8 cellular contexts compared by ENCODE assay signal in genomic region chr1:226064168-226064815, GRCh38. TPM values are rescaled to one million over a fixed set of nuclear protein-coding genes. Genes with fewer than 3 reads are reported as not detected.
DNase-seq lines count a peak whose midpoint lies in the region; ATAC-seq and TF ChIP-seq lines count a peak whose summit lies in the region.

No MANE protein-coding gene starts in this region.

- ATAC-seq in CD8-positive, alpha-beta T cell = no peak
- ATAC-seq in natural killer cell (no peak), GM21360 (IDR thresholded peaks at IDR 0.05; ENCODE audit: unreplicated experiment) (no peak)

- peak; percentile 77 for TF ChIP-seq CTCF in CD8-positive, alpha-beta T cell (IDR thresholded peaks at IDR 0.05)
- peak; percentile 83 for TF ChIP-seq CTCF in HEK293 (tag by site-specific recombination; IDR thresholded peaks at IDR 0.05)
- peak; percentile 93 for TF ChIP-seq CTCF in natural killer cell (IDR thresholded peaks at IDR 0.05)

- H3K4me3 Mint-ChIP-seq in CD8-positive, alpha-beta T cell = peak overlapping the region; percentile 100
- H3K4me3 Mint-ChIP-seq in natural killer cell = peak overlapping the region; percentile 100

- POLR2A ChIA-PET in CD8-positive, alpha-beta T cell (lab: Charles Lee) = interaction anchor here (0.6 to 5.2 kb wide), 17 partner anchors 9 to 596 kb away, joined by 3 to 195 read pairs (median 11); partner anchors contain the start of genes ACBD3, PYCR2, SDE2 and SRP9
- POLR2A ChIA-PET in HEK293 (lab: Yijun Ruan, JAX) = interaction anchor here (0.5 to 4.4 kb wide), 23 partner anchors 9 to 280 kb away, joined by 3 to 160 read pairs (median 8); partner anchors contain the start of genes LIN9 and SDE2

- CTCF ChIA-PET in CD8-positive, alpha-beta T cell (lab: Charles Lee) = interaction anchor here (0.7 to 3.9 kb wide), 35 partner anchors 8 to 141 kb away, joined by 3 to 61 read pairs (median 6); partner anchors contain the start of gene SDE2
- CTCF ChIA-PET in HEK293 (lab: Yijun Ruan, JAX) = interaction anchor here (0.5 to 3.6 kb wide), 71 partner anchors 9 to 1928 kb away, joined by 3 to 86 read pairs (median 5); partner anchors contain the start of gene MIXL1

- intact Hi-C loops in CD8-positive, alpha-beta T cell (cut with DNase I, micrococcal nuclease) = loop anchor here (1.0 to 10.0 kb wide), 9 partner anchors 10 to 675 kb away; partner anchors contain the start of genes ITPKB (in 2 of the 2), ACBD3 (in 1 of the 2), LBR (in 1 of the 2) and SRP9 (in 1 of the 2)
- intact Hi-C loops in natural killer cell (cut with micrococcal nuclease) = loop anchor here (1.0 to 5.0 kb wide), 3 partner anchors 57 to 602 kb away; partner anchors contain the start of gene SRP9

- peak overlapping the region; percentile 90 for H3K27ac ChIP-seq in CD8-positive, alpha-beta T cell (ENCODE audit: low read depth, low read length)
- peak overlapping the region; percentile 98 for H3K27ac ChIP-seq in HEK293 (ENCODE audit: extremely low read depth, low read depth, low read length)
- H3K27ac ChIP-seq in effector memory CD4-positive, alpha-beta T cell (ENCODE audit: insufficient read depth, low read length, poor library complexity, severe bottlenecking) = peak overlapping the region; percentile 92

- peaks cover 57% of the 10 kb centered on the region for H3K36me3 Mint-ChIP-seq in CD8-positive, alpha-beta T cell
- H3K36me3 Mint-ChIP-seq in natural killer cell = peaks cover 24% of the 10 kb centered on the region

- peak in 2 of 7 experiments; percentile 26 to 55 for DNase-seq in CD8-positive, alpha-beta T cell
- DNase-seq in SKM-1 treated with dmso at 0.1 percent for 144 hours (lab: John Stamatoyannopoulos, UW; ENCODE audit: unreplicated experiment) (peak; percentile 71), natural killer cell (no peak), amygdala (lab: John Stamatoyannopoulos, UW) (no peak), NCI-H187 treated with DMSO at 0.1 percent for 48 hours (lab: John Stamatoyannopoulos, UW) (no peak)
- DNase-seq in effector memory CD4-positive, alpha-beta T cell = peak in 2 of 3 donors; percentile 15 to 18

- no peaks in the 10 kb centered on the region for H3K27me3 Mint-ChIP-seq in CD8-positive, alpha-beta T cell (ENCODE audit: low read depth)
- H3K27me3 Mint-ChIP-seq in natural killer cell (ENCODE audit: low read depth in 2 of 2) = no peaks in the 10 kb centered on the region

- no peaks in the 10 kb centered on the region for H3K9me3 ChIP-seq in CD8-positive, alpha-beta T cell (ENCODE audit: low read length)
- no peaks in the 10 kb centered on the region for H3K9me3 ChIP-seq in HEK293 (ENCODE audit: control insufficient read depth, insufficient read depth, low read depth, low read length)
- H3K9me3 ChIP-seq in effector memory CD4-positive, alpha-beta T cell (ENCODE audit: control insufficient read depth, low read length) = no peaks in the 10 kb centered on the region

- H3K4me1 ChIP-seq in CD8-positive, alpha-beta T cell (ENCODE audit: insufficient read depth, low read length) = peaks cover 55% of the 10 kb centered on the region
- H3K4me1 ChIP-seq in HEK293 (ENCODE audit: control insufficient read depth, insufficient read depth, low read length) = peaks cover 14% of the 10 kb centered on the region; the same call in 1 of the 2 replicates
- H3K4me1 ChIP-seq in effector memory CD4-positive, alpha-beta T cell (ENCODE audit: control insufficient read depth, insufficient read depth, low read length, poor library complexity, severe bottlenecking) = peaks cover 36% of the 10 kb centered on the region

- no peaks in the 10 kb centered on the region for H3K27me3 ChIP-seq in CD8-positive, alpha-beta T cell (ENCODE audit: insufficient read depth, low read length)
- H3K27me3 ChIP-seq in effector memory CD4-positive, alpha-beta T cell (replicated peaks; ENCODE audit: control insufficient read depth, insufficient read depth, low read length, poor library complexity, severe bottlenecking) = no peaks in the 10 kb centered on the region

- no peaks in the 10 kb centered on the region for H3K9me3 Mint-ChIP-seq in CD8-positive, alpha-beta T cell
- H3K9me3 Mint-ChIP-seq in natural killer cell = no peaks in the 10 kb centered on the region

- peaks cover 30% of the 10 kb centered on the region for H3K36me3 ChIP-seq in CD8-positive, alpha-beta T cell (ENCODE audit: insufficient read depth, low read length)
- H3K36me3 ChIP-seq in HEK293 (ENCODE audit: control insufficient read depth in 2 of 2, insufficient read depth in 1 of 2, low read length in 2 of 2) = peaks cover 45 to 46% of the 10 kb centered on the region in 2 experiments
- H3K36me3 ChIP-seq in effector memory CD4-positive, alpha-beta T cell (ENCODE audit: control insufficient read depth, insufficient read depth, low read length) = peaks cover 39% of the 10 kb centered on the region

- peaks cover 60% of the 10 kb centered on the region for H3K4me1 Mint-ChIP-seq in CD8-positive, alpha-beta T cell (ENCODE audit: low read depth)
- peaks cover 63% of the 10 kb centered on the region in 2 donors for H3K4me1 Mint-ChIP-seq in natural killer cell

- H3K27ac Mint-ChIP-seq in CD8-positive, alpha-beta T cell = peak overlapping the region; percentile 100
- H3K27ac Mint-ChIP-seq in natural killer cell = peak overlapping the region; percentile 99

- H3K4me3 ChIP-seq in CD8-positive, alpha-beta T cell (ENCODE audit: low read depth, low read length) = peak overlapping the region; percentile 92
- peak overlapping the region; percentile 95 for H3K4me3 ChIP-seq in HEK293 (ENCODE audit: low read depth, low read length)
- H3K4me3 ChIP-seq in effector memory CD4-positive, alpha-beta T cell (ENCODE audit: insufficient read depth, low read depth, low read length, poor library complexity, severe bottlenecking) = peak overlapping the region; percentile 89

TF ChIP-seq in HEK293, 187 proteins besides CTCF, POLR2A, EP300 and RAD21 (continues in another document):
- TF ChIP-seq ZNF530 (tag by site-specific recombination; IDR thresholded peaks at IDR 0.05; ENCODE audit: low read depth) = no peak
- no peak; the same call in 1 of the 2 replicates for TF ChIP-seq KLF10 (tag by site-specific recombination; IDR thresholded peaks at IDR 0.05)
- peak; percentile 67; the same call in 1 of the 2 replicates for TF ChIP-seq ZXDB (tag by site-specific recombination; IDR thresholded peaks at IDR 0.05)
- peak; percentile 33; the same call in 1 of the 2 replicates for TF ChIP-seq ZNF664 (tag by site-specific recombination; IDR thresholded peaks at IDR 0.05)
- TF ChIP-seq PBX3 (CRISPR knock-in tag; IDR thresholded peaks at IDR 0.05) = no peak
- no peak for TF ChIP-seq ZBTB6 (tag by site-specific recombination; IDR thresholded peaks at IDR 0.05)
- TF ChIP-seq ZNF280D (tag by site-specific recombination; IDR thresholded peaks at IDR 0.05) = no peak
- TF ChIP-seq ZNF16 (tag by site-specific recombination; IDR thresholded peaks at IDR 0.05; ENCODE audit: low read depth) = no peak
- no peak for TF ChIP-seq SALL2 (tag by site-specific recombination; IDR thresholded peaks at IDR 0.05; ENCODE audit: borderline replicate concordance)
- no peak for TF ChIP-seq SETDB1 (IDR thresholded peaks at IDR 0.05; ENCODE audit: insufficient read length, low read length)
- TF ChIP-seq ZNF48 (tag by site-specific recombination; IDR thresholded peaks at IDR 0.05) = no peak

RNA-seq across cellular contexts. Expression of gene H3-3A, which starts 1.8 kb away (rescaled TPM):
- 100 to 1,000 TPM; 439 to 447 TPM for total RNA-seq in CD8-positive, alpha-beta T cell
- total RNA-seq in natural killer cell = 100 to 1,000 TPM; 490 to 616 (median 522) TPM

Comparison
In these comparisons a context has a peak if more than half of its experiments do, and no peak if none do; other contexts are left out.
1. DNase-seq: peak in SKM-1 treated with dmso at 0.1 percent for 144 hours (single experiment) and effector memory CD4-positive, alpha-beta T cell (2 of 3); none in natural killer cell (single experiment), amygdala (0 of 56) and NCI-H187 treated with DMSO at 0.1 percent for 48 hours (single experiment).
2. Peak in every context shown above with its lines, with median percentiles within 50 percentile points of each other: H3K27ac ChIP-seq, H3K4me3 ChIP-seq and CTCF ChIP-seq.